ENCODE assay signal across 7 cellular contexts in genomic region chr12:109518820-109519665, GRCh38.
DNase-seq lines count a peak whose midpoint lies in the region; ATAC-seq, FAIRE-seq and TF ChIP-seq lines count a peak whose summit lies in the region.

No MANE protein-coding gene starts in this region.

- FAIRE-seq in TTC549 (lab: Jason Lieb, UNC), result peak; percentile 82

- DNase-seq in NCI-H187 treated with DMSO at 0.1 percent for 48 hours (lab: John Stamatoyannopoulos, UW) (peak; percentile 72), T47D (ENCODE audit: low read depth in 1 of 2, low spot score in 1 of 2) (peak; percentile 67 to 77), islet precursor cell (peak; percentile 78)
- DNase-seq in stimulated activated CD4-positive, alpha-beta T cell treated with anti-CD3 and anti-CD28 coated beads, Interleukin-15, amount 100 ng/mL, for 24 hours, result peak; percentile 67

- in situ Hi-C loops in T47D (cut with HindIII; ENCODE audit: low pct_unique_long_range_greater_than_20kb, low sequenced_read_pairs), result no loop called here

- no peak for ATAC-seq in GM18867 (IDR thresholded peaks at IDR 0.05; ENCODE audit: unreplicated experiment)

- peak; percentile 84 for TF ChIP-seq CTCF in GM12873 (IDR thresholded peaks at IDR 0.05; ENCODE audit: insufficient read depth, low read depth, low read length, missing control alignments)
